ENCODE assay signal across 7 cellular contexts in genomic region chr17:28744104-28744801, GRCh38. TPM values are rescaled to one million over a fixed set of nuclear protein-coding genes. Genes with fewer than 3 reads are reported as not detected.
DNase-seq lines count a peak whose midpoint lies in the region; ATAC-seq and TF ChIP-seq lines count a peak whose summit lies in the region.

No MANE protein-coding gene starts in this region.

- peak overlapping the region; percentile 90 for H3K27ac Mint-ChIP-seq in activated naive CD8-positive, alpha-beta T cell treated with anti-CD3 and anti-CD28 coated beads, Interleukin-2, amount 50 U/mL, for 24 hours

- H3K9me3 Mint-ChIP-seq in activated naive CD8-positive, alpha-beta T cell treated with anti-CD3 and anti-CD28 coated beads, Interleukin-2, amount 50 U/mL, for 24 hours = peaks cover 3% of the 10 kb centered on the region

- no peaks in the 10 kb centered on the region for H3K27me3 ChIP-seq in right atrium auricular region

- H3K9me3 ChIP-seq in right atrium auricular region = no peaks in the 10 kb centered on the region

- peaks cover 11% of the 10 kb centered on the region for H3K36me3 ChIP-seq in right atrium auricular region

- peaks cover 35% of the 10 kb centered on the region for H3K36me3 Mint-ChIP-seq in activated naive CD8-positive, alpha-beta T cell treated with anti-CD3 and anti-CD28 coated beads, Interleukin-2, amount 50 U/mL, for 24 hours (ENCODE audit: low read depth)

- TF ChIP-seq CTCF in right atrium auricular region (IDR thresholded peaks at IDR 0.05) = no peak
- no peak for TF ChIP-seq CTCF in retinal pigment epithelial cell (conservative IDR thresholded peaks at IDR 0.05; ENCODE audit: low read depth, low read length)

- peaks cover 0 to 44% of the 10 kb centered on the region in 2 donors for H3K4me1 ChIP-seq in right atrium auricular region

- H3K4me3 ChIP-seq in right atrium auricular region (peak overlapping the region; percentile 77 to 83), retinal pigment epithelial cell (ENCODE audit: low read length) (peak overlapping the region; percentile 94)

- DNase-seq in SK-N-DZ (ENCODE audit: low spot score) (peak; percentile 74), right atrium auricular region (ENCODE audit: low spot score) (no peak), retinal pigment epithelial cell (ENCODE audit: low read depth) (peak; percentile 11)
- DNase-seq in activated naive CD8-positive, alpha-beta T cell treated with anti-CD3 and anti-CD28 coated beads, Interleukin-2, amount 50 U/mL, for 24 hours = peak; percentile 83

- H3K4me1 Mint-ChIP-seq in activated naive CD8-positive, alpha-beta T cell treated with anti-CD3 and anti-CD28 coated beads, Interleukin-2, amount 50 U/mL, for 24 hours = peaks cover 58% of the 10 kb centered on the region

- H3K27me3 Mint-ChIP-seq in activated naive CD8-positive, alpha-beta T cell treated with anti-CD3 and anti-CD28 coated beads, Interleukin-2, amount 50 U/mL, for 24 hours = no peaks in the 10 kb centered on the region

- ATAC-seq in GM18520 (IDR thresholded peaks at IDR 0.05; ENCODE audit: unreplicated experiment) (peak; percentile 25), HG03103 (IDR thresholded peaks at IDR 0.05; ENCODE audit: low read depth, unreplicated experiment) (peak; percentile 21), GM19395 (IDR thresholded peaks at IDR 0.05; ENCODE audit: unreplicated experiment) (no peak)
- ATAC-seq in activated naive CD8-positive, alpha-beta T cell treated with anti-CD3 and anti-CD28 coated beads, Interleukin-2, amount 50 U/mL, for 24 hours = peak; percentile 27

- peak overlapping the region; percentile 92 for H3K4me3 Mint-ChIP-seq in activated naive CD8-positive, alpha-beta T cell treated with anti-CD3 and anti-CD28 coated beads, Interleukin-2, amount 50 U/mL, for 24 hours

- H3K27ac ChIP-seq in right atrium auricular region = peak overlapping the region; percentile 88 to 92

RNA-seq across cellular contexts. Expression of gene TRAF4, which starts 0.4 kb away (rescaled TPM):
- polyA plus RNA-seq in SK-N-DZ (2014; cell fraction: cytosol; rRNA removed) = 125 and 130 TPM in 2 replicates
- 171 and 225 TPM in 2 replicates for polyA plus RNA-seq in SK-N-DZ (2014; cell fraction: nucleus; rRNA removed)
- 1 to 10 TPM; 3.3 to 6.7 TPM for total RNA-seq in right atrium auricular region

RNA-seq across cellular contexts. Expression of gene NEK8, which starts 15.7 kb away (rescaled TPM):
- polyA plus RNA-seq in SK-N-DZ (2014; cell fraction: cytosol; rRNA removed) = 1.6 and 6.7 TPM in 2 replicates
- polyA plus RNA-seq in SK-N-DZ (2014; cell fraction: nucleus; rRNA removed) = 3.6 and 8.4 TPM in 2 replicates
- total RNA-seq in right atrium auricular region = 1 to 10 TPM; 1.0 to 1.1 TPM

RNA-seq across cellular contexts. Expression of gene TLCD1, which starts 18.2 kb away (rescaled TPM):
- 8.8 and 11.8 TPM in 2 replicates for polyA plus RNA-seq in SK-N-DZ (2014; cell fraction: cytosol; rRNA removed)
- polyA plus RNA-seq in SK-N-DZ (2014; cell fraction: nucleus; rRNA removed) = 7.4 and 7.6 TPM in 2 replicates
- total RNA-seq in right atrium auricular region = 1 to 10 TPM in 1 of 2 donors, not detected in 1; 1.7 TPM

RNA-seq across cellular contexts. Expression of gene RPL23A, which starts 24.5 kb away (rescaled TPM):
- 1,168 and 1,695 TPM in 2 replicates for polyA plus RNA-seq in SK-N-DZ (2014; cell fraction: cytosol; rRNA removed)
- 853 and 1,299 TPM in 2 replicates for polyA plus RNA-seq in SK-N-DZ (2014; cell fraction: nucleus; rRNA removed)
- 100 to 1,000 TPM; 231 to 505 TPM for total RNA-seq in right atrium auricular region

RNA-seq across cellular contexts. Expression of gene RAB34, which starts 26.6 kb away (rescaled TPM):
- 50.8 and 51.5 TPM in 2 replicates for polyA plus RNA-seq in SK-N-DZ (2014; cell fraction: cytosol; rRNA removed)
- 124 and 148 TPM in 2 replicates for polyA plus RNA-seq in SK-N-DZ (2014; cell fraction: nucleus; rRNA removed)
- total RNA-seq in right atrium auricular region = 100 to 1,000 TPM in 1 of 2 donors, 10 to 100 TPM in 1; 55.8 to 139 TPM
